In genomic region chr6:127191716-127192115, GRCh38 we compare ENCODE assay signal across 22 cellular contexts.
DNase-seq lines count a peak whose midpoint lies in the region; ATAC-seq and TF ChIP-seq lines count a peak whose summit lies in the region.
"Had no signal": no experiment of that assay in that cellular context is flagged by ENCODE, and none has a peak within 500 bp of the region (broad histone marks: within the 10 kb centered on the region; RNA-seq: fewer than 3 reads in every experiment).

No MANE protein-coding gene starts in this region.

- H3K4me3 ChIP-seq in left ventricle myocardium inferior, result no peak overlapping the region
- H3K4me3 ChIP-seq in uterus, result no peak overlapping the region
- H3K4me3 ChIP-seq: body of pancreas, lung, suprapubic skin had no signal

- peaks cover 21% of the 10 kb centered on the region for H3K4me1 ChIP-seq in left ventricle myocardium inferior
- peaks cover 0 to 7% of the 10 kb centered on the region in 2 donors for H3K4me1 ChIP-seq in uterus
- H3K4me1 ChIP-seq: body of pancreas had no signal

- TF ChIP-seq CTCF in left ventricle myocardium inferior (IDR thresholded peaks at IDR 0.05; ENCODE audit: borderline replicate concordance), result no peak
- TF ChIP-seq CTCF in uterus (IDR thresholded peaks at IDR 0.05), result no peak

- no peaks in the 10 kb centered on the region for H3K36me3 ChIP-seq in left ventricle myocardium inferior
- no peaks in the 10 kb centered on the region for H3K36me3 ChIP-seq in uterus
- H3K36me3 ChIP-seq: suprapubic skin had no signal

- no peaks in the 10 kb centered on the region for H3K27me3 ChIP-seq in left ventricle myocardium inferior (ENCODE audit: low read depth)
- H3K27me3 ChIP-seq in uterus, result no peaks in the 10 kb centered on the region
- H3K27me3 ChIP-seq: body of pancreas, suprapubic skin had no signal

- no peak for TF ChIP-seq POLR2A in uterus (IDR thresholded peaks at IDR 0.05)

- ATAC-seq in Right ventricle myocardium superior (ENCODE audit: poor library complexity), result peak; percentile 54
- no peak for ATAC-seq in Right ventricle myocardium inferior
- ATAC-seq: activated CD8-positive, alpha-beta T cell treated with anti-CD3 and anti-CD28 coated beads for 36 hours; activated T-cell treated with anti-CD3 and anti-CD28 coated beads, Interleukin-2, amount 50 U/mL, for 4 hours; body of pancreas had no signal

- intact Hi-C loops in Right ventricle myocardium superior (cut with DNase I) (no loop called here), Right ventricle myocardium inferior (cut with DNase I) (loop anchor here (5.0 kb wide), 1 partner anchor 384 kb away; no protein-coding TSS in a partner anchor), left ventricle myocardium inferior (cut with micrococcal nuclease) (no loop called here), uterus (cut with DNase I; ENCODE audit: low total_unique reads) (no loop called here)

- no peaks in the 10 kb centered on the region for H3K9me3 ChIP-seq in left ventricle myocardium inferior (replicated peaks)
- H3K9me3 ChIP-seq in uterus, result no peaks in the 10 kb centered on the region
- H3K9me3 ChIP-seq: body of pancreas, suprapubic skin had no signal

- no peak for DNase-seq in Right ventricle myocardium superior
- DNase-seq in Right ventricle myocardium inferior (ENCODE audit: missing footprints), result no peak
- peak; percentile 28 for DNase-seq in astrocyte of the hippocampus (ENCODE audit: low read depth, low spot score)
- no peak for DNase-seq in left ventricle myocardium inferior
- no peak for DNase-seq in uterus
- no peak for DNase-seq in stimulated activated CD4-positive, alpha-beta T cell treated with anti-CD3 and anti-CD28 coated beads, Interleukin-1b, Interleukin-23, amount 100 ng/mL, for 48 hours
- no peak for DNase-seq in NOMO-1 treated with dmso at 0.1 percent for 144 hours (lab: John Stamatoyannopoulos, UW; ENCODE audit: unreplicated experiment)
- no peak for DNase-seq in NCI-H510A (lab: John Stamatoyannopoulos, UW)
- DNase-seq: activated CD4-positive, CD25-positive, alpha-beta regulatory T cell; activated CD8-positive, alpha-beta T cell treated with anti-CD3 and anti-CD28 coated beads for 36 hours; activated naive CD4-positive, alpha-beta T cell treated with anti-CD3 and anti-CD28 coated beads, Interleukin-2, amount 50 U/mL, for 16 hours; activated T-cell treated with anti-CD3 and anti-CD28 coated beads, Interleukin-2, amount 50 U/mL, for 4 hours; body of pancreas; CD4-positive, CD25-positive, alpha-beta regulatory T cell; DMS153; head of caudate nucleus; immature natural killer cell; naive B cell; NCI-H2081 treated with DMSO at 0.1 percent for 48 hours; NCI-H526 had no signal

- H3K27ac ChIP-seq in left ventricle myocardium inferior (replicated peaks) (peak overlapping the region; percentile 49), uterus (peak overlapping the region; percentile 44 to 57)
- H3K27ac ChIP-seq: body of pancreas, suprapubic skin had no signal
